1 cellular context compared by ENCODE assay signal in the genomic region with DNA sequence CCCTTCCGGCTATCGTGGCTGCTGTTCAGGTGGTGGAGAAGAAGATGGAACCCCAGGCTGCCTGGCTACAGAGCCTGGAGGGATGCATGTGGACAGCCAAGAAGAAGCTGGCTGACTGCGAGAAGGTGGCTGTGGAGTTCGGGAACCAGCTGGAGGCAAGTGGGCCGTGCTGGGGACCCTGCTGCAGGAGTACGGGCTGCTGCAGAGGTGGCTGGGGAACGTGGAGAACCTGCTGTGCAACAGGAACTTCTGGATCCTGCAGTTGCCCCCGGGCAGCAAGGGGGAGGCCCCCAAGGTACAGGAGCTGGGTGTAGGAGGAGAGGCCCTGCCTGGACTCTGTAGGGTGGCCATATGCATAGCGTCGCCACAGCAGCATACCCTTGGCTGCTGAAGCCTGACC.
TF ChIP-seq lines count a peak whose summit lies in the region.

No MANE protein-coding gene starts in this region.

TF ChIP-seq in GM23338, 12 proteins besides CTCF, POLR2A, EP300 and RAD21 (continued from another document):
- TF ChIP-seq, protein P1, sequence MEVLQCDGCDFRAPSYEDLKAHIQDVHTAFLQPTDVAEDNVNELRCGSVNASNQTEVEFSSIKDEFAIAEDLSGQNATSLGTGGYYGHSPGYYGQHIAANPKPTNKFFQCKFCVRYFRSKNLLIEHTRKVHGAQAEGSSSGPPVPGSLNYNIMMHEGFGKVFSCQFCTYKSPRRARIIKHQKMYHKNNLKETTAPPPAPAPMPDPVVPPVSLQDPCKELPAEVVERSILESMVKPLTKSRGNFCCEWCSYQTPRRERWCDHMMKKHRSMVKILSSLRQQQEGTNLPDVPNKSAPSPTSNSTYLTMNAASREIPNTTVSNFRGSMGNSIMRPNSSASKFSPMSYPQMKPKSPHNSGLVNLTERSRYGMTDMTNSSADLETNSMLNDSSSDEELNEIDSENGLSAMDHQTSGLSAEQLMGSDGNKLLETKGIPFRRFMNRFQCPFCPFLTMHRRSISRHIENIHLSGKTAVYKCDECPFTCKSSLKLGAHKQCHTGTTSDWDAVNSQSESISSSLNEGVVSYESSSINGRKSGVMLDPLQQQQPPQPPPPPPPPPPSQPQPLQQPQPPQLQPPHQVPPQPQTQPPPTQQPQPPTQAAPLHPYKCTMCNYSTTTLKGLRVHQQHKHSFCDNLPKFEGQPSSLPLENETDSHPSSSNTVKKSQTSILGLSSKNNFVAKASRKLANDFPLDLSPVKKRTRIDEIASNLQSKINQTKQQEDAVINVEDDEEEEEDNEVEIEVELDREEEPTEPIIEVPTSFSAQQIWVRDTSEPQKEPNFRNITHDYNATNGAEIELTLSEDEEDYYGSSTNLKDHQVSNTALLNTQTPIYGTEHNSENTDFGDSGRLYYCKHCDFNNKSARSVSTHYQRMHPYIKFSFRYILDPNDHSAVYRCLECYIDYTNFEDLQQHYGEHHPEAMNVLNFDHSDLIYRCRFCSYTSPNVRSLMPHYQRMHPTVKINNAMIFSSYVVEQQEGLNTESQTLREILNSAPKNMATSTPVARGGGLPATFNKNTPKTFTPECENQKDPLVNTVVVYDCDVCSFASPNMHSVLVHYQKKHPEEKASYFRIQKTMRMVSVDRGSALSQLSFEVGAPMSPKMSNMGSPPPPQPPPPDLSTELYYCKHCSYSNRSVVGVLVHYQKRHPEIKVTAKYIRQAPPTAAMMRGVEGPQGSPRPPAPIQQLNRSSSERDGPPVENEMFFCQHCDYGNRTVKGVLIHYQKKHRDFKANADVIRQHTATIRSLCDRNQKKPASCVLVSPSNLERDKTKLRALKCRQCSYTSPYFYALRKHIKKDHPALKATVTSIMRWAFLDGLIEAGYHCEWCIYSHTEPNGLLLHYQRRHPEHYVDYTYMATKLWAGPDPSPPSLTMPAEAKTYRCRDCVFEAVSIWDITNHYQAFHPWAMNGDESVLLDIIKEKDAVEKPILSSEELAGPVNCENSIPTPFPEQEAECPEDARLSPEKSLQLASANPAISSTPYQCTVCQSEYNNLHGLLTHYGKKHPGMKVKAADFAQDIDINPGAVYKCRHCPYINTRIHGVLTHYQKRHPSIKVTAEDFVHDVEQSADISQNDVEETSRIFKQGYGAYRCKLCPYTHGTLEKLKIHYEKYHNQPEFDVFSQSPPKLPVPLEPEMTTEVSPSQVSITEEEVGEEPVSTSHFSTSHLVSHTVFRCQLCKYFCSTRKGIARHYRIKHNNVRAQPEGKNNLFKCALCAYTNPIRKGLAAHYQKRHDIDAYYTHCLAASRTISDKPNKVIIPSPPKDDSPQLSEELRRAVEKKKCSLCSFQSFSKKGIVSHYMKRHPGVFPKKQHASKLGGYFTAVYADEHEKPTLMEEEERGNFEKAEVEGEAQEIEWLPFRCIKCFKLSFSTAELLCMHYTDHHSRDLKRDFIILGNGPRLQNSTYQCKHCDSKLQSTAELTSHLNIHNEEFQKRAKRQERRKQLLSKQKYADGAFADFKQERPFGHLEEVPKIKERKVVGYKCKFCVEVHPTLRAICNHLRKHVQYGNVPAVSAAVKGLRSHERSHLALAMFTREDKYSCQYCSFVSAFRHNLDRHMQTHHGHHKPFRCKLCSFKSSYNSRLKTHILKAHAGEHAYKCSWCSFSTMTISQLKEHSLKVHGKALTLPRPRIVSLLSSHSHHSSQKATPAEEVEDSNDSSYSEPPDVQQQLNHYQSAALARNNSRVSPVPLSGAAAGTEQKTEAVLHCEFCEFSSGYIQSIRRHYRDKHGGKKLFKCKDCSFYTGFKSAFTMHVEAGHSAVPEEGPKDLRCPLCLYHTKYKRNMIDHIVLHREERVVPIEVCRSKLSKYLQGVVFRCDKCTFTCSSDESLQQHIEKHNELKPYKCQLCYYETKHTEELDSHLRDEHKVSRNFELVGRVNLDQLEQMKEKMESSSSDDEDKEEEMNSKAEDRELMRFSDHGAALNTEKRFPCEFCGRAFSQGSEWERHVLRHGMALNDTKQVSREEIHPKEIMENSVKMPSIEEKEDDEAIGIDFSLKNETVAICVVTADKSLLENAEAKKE (CRISPR knock-in tag; IDR thresholded peaks at IDR 0.05) = no peak
- no peak for TF ChIP-seq NANOG (IDR thresholded peaks at IDR 0.05; ENCODE audit: borderline replicate concordance)
- no peak for TF ChIP-seq CREB1 (CRISPR knock-in tag; IDR thresholded peaks at IDR 0.05; ENCODE audit: low read depth)
- TF ChIP-seq JUNB (IDR thresholded peaks at IDR 0.05; ENCODE audit: unreplicated experiment) = no peak
- TF ChIP-seq, protein P2, sequence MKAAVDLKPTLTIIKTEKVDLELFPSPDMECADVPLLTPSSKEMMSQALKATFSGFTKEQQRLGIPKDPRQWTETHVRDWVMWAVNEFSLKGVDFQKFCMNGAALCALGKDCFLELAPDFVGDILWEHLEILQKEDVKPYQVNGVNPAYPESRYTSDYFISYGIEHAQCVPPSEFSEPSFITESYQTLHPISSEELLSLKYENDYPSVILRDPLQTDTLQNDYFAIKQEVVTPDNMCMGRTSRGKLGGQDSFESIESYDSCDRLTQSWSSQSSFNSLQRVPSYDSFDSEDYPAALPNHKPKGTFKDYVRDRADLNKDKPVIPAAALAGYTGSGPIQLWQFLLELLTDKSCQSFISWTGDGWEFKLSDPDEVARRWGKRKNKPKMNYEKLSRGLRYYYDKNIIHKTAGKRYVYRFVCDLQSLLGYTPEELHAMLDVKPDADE (IDR thresholded peaks at IDR 0.05) = no peak
- TF ChIP-seq POLR2AphosphoS5 (IDR thresholded peaks at IDR 0.05; ENCODE audit: low read depth) = no peak
- no peak for TF ChIP-seq EZH2phosphoT487 (IDR thresholded peaks at IDR 0.05; ENCODE audit: unreplicated experiment)
